ENCODE assay signal across 9 cellular contexts in genomic region chr2:241509408-241509784, GRCh38. TPM values are rescaled to one million over a fixed set of nuclear protein-coding genes. Genes with fewer than 3 reads are reported as not detected.
A peak's percentile ranks its signal among the peaks of the same experiment; 100 is the strongest.
DNase-seq lines count a peak whose midpoint lies in the region; ATAC-seq and TF ChIP-seq lines count a peak whose summit lies in the region.
"Had no signal": no experiment of that assay in that cellular context is flagged by ENCODE, and none has a peak within 500 bp of the region (broad histone marks: within the 10 kb centered on the region; RNA-seq: fewer than 3 reads in every experiment).

No MANE protein-coding gene starts in this region.

- no peaks in the 10 kb centered on the region for H3K9me3 ChIP-seq in Panc1 (ENCODE audit: control insufficient read depth, insufficient read depth, low read depth, low read length)
- H3K9me3 ChIP-seq in esophagus (ENCODE audit: control insufficient read depth in 2 of 2, insufficient read depth in 1 of 2, low read depth in 1 of 2, low read length in 1 of 2), result no peaks in the 10 kb centered on the region

- intact Hi-C loops in CD14-positive monocyte (cut with micrococcal nuclease) (loop anchor here (2.0 to 5.0 kb wide), 5 partner anchors 108 to 359 kb away; partner anchors contain the start of genes ATG4B (in 1 of the 2), DTYMK (in 1 of the 2), FARP2 (in 1 of the 2) and PPP1R7 (in 1 of the 2)), Panc1 (cut with micrococcal nuclease; ENCODE audit: unreplicated experiment) (no loop called here)

- peaks cover 26% of the 10 kb centered on the region for H3K4me1 ChIP-seq in Panc1 (ENCODE audit: control insufficient read depth, insufficient read depth, low read length)
- peaks cover 12 to 15% of the 10 kb centered on the region in 2 donors for H3K4me1 ChIP-seq in esophagus (ENCODE audit: control insufficient read depth in 2 of 2, insufficient read depth in 2 of 2, low read length in 1 of 2)

- CTCF ChIA-PET in Panc1 (lab: Charles Lee), result no interaction called here

- ATAC-seq in Panc1 (no peak), GM18498 (IDR thresholded peaks at IDR 0.05; ENCODE audit: unreplicated experiment) (no peak), HG03460 (IDR thresholded peaks at IDR 0.05; ENCODE audit: unreplicated experiment) (no peak)

- peaks cover 3 to 20% of the 10 kb centered on the region in 2 donors for H3K36me3 Mint-ChIP-seq in CD14-positive monocyte
- peaks cover 6% of the 10 kb centered on the region for H3K36me3 Mint-ChIP-seq in osteocyte (ENCODE audit: unreplicated experiment)

- H3K4me3 Mint-ChIP-seq in CD14-positive monocyte, result peak overlapping the region; percentile 74 to 76
- peak overlapping the region; percentile 73 for H3K4me3 Mint-ChIP-seq in osteocyte (ENCODE audit: unreplicated experiment)

- TF ChIP-seq CTCF in CD14-positive monocyte (IDR thresholded peaks at IDR 0.05), result no peak
- no peak for TF ChIP-seq CTCF in Panc1 (IDR thresholded peaks at IDR 0.05)
- TF ChIP-seq CTCF in osteocyte (IDR thresholded peaks at IDR 0.05), result no peak

- BruUV-seq in Panc1 (replicated peaks; lab: Mats Ljungman, UMichigan), result no TSS peak

- DNase-seq in CD14-positive monocyte (ENCODE audit: low spot score) (no peak), Panc1 (ENCODE audit: low read depth, low spot score) (no peak), osteocyte (ENCODE audit: extremely low spot score, unreplicated experiment) (no peak), RPMI8226 (no peak), NCI-H128 (lab: John Stamatoyannopoulos, UW; ENCODE audit: unreplicated experiment) (no peak)
- DNase-seq: activated effector memory CD4-positive, alpha-beta T cell treated with Interleukin-2 at 50 U/mL for 16 hours had no signal

- peaks cover 23% of the 10 kb centered on the region for H3K4me1 Mint-ChIP-seq in CD14-positive monocyte
- H3K4me1 Mint-ChIP-seq in osteocyte (ENCODE audit: unreplicated experiment), result peaks cover 33% of the 10 kb centered on the region

- H3K27ac Mint-ChIP-seq in CD14-positive monocyte (peak overlapping the region in 2 of 7 donors; percentile 36 to 86), osteocyte (ENCODE audit: unreplicated experiment) (peak overlapping the region; percentile 67)

- H3K4me3 ChIP-seq in Panc1 (ENCODE audit: low read depth in 2 of 2, low read length in 2 of 2), result peak overlapping the region; percentile 79 to 85
- peak overlapping the region; percentile 67 to 90 for H3K4me3 ChIP-seq in esophagus (ENCODE audit: low read depth in 1 of 2, low read length in 2 of 2)

- H3K27me3 Mint-ChIP-seq in CD14-positive monocyte (ENCODE audit: low read depth in 3 of 3) (peaks cover 27 to 38% (median 32%) of the 10 kb centered on the region in 3 donors), osteocyte (ENCODE audit: unreplicated experiment) (no peaks in the 10 kb centered on the region)

- POLR2A ChIA-PET in Panc1 (lab: Charles Lee), result no interaction called here

- peak overlapping the region; percentile 90 for H3K27ac ChIP-seq in Panc1 (ENCODE audit: low read length)
- H3K27ac ChIP-seq in esophagus (ENCODE audit: low read depth in 2 of 2, low read length in 1 of 2), result no peak overlapping the region

- H3K27me3 ChIP-seq in Panc1 (ENCODE audit: control insufficient read depth, insufficient read depth, low read length) (no peaks in the 10 kb centered on the region), esophagus (ENCODE audit: control insufficient read depth in 1 of 2, insufficient read depth in 2 of 2, low read length in 2 of 2) (no peaks in the 10 kb centered on the region)

- H3K9me3 Mint-ChIP-seq in CD14-positive monocyte (peaks cover 0 to 4% (median 0%) of the 10 kb centered on the region in 7 donors), osteocyte (ENCODE audit: unreplicated experiment) (no peaks in the 10 kb centered on the region)

- H3K36me3 ChIP-seq in Panc1 (ENCODE audit: control insufficient read depth, insufficient read depth, low read length) (no peaks in the 10 kb centered on the region), esophagus (ENCODE audit: control insufficient read depth in 2 of 2, insufficient read depth in 2 of 2, low read length in 1 of 2) (peaks cover under 1 to 13% of the 10 kb centered on the region in 2 donors)

- in situ Hi-C loops in Panc1 (cut with HindIII; ENCODE audit: low pct_unique_long_range_greater_than_20kb, low sequenced_read_pairs), result no loop called here

- WGBS in esophagus, 2 donors, result 30 to 34% methylated on average over 9 of the region's 9 CpGs

RNA-seq across cellular contexts. Expression of gene STK25, which starts 1.0 kb away (rescaled TPM):
- 10 to 100 TPM; 62.7 to 69.5 TPM for polyA plus RNA-seq in CD14-positive monocyte
- total RNA-seq in Panc1 (2021; ENCODE audit: unreplicated experiment), result 195 TPM
- polyA plus RNA-seq in Panc1 (2012; ENCODE audit: insufficient read length), result 232 TPM
- 100 to 1,000 TPM; 116 to 132 TPM for polyA plus RNA-seq in esophagus
- 197 and 206 TPM in 2 replicates for total RNA-seq in osteocyte

RNA-seq across cellular contexts. Expression of gene BOK, which starts 49.1 kb away (rescaled TPM):
- polyA plus RNA-seq in CD14-positive monocyte, result under 1 TPM in 1 of 2 donors, not detected in 1; 0.05 TPM
- total RNA-seq in Panc1 (2021; ENCODE audit: unreplicated experiment), result 39.1 TPM
- 77.4 TPM for polyA plus RNA-seq in Panc1 (2012; ENCODE audit: insufficient read length)
- 10 to 100 TPM; 29.8 to 38.7 TPM for polyA plus RNA-seq in esophagus
- total RNA-seq in osteocyte, result 45.0 and 47.5 TPM in 2 replicates
